Comparison of ENCODE assay signal across 31 cellular contexts in genomic region chr12:32618115-32618514, GRCh38.
"Had no signal": no experiment of that assay in that cellular context is flagged by ENCODE, and none has a peak within 500 bp of the region (broad histone marks: within the 10 kb centered on the region; RNA-seq: fewer than 3 reads in every experiment).

No MANE protein-coding gene starts in this region.

- H3K27me3 Mint-ChIP-seq: activated B cell treated with CpG ODN at 0.5 μM for 24 hours; activated CD8-positive, alpha-beta T cell treated with anti-CD3 and anti-CD28 coated beads for 36 hours; activated naive CD8-positive, alpha-beta T cell treated with anti-CD3 and anti-CD28 coated beads for 36 hours; activated naive CD8-positive, alpha-beta T cell treated with anti-CD3 and anti-CD28 coated beads, Interleukin-2, amount 50 U/mL, for 24 hours had no signal

- ATAC-seq: activated CD4-positive, CD25-positive, alpha-beta regulatory T cell treated with anti-CD3 and anti-CD28 coated beads, Interleukin-2, amount 50 U/mL, for 24 hours; activated CD8-positive, alpha-beta T cell treated with anti-CD3 and anti-CD28 coated beads for 36 hours; activated naive CD8-positive, alpha-beta T cell treated with anti-CD3 and anti-CD28 coated beads, Interleukin-2, amount 50 U/mL, for 24 hours; activated T-cell treated with anti-CD3 and anti-CD28 coated beads, Interleukin-2, amount 50 U/mL, for 4 hours; body of pancreas; gastroesophageal sphincter; heart right ventricle; T-helper 17 cell had no signal

- H3K27ac Mint-ChIP-seq: activated B cell treated with CpG ODN at 0.5 μM for 24 hours; activated CD8-positive, alpha-beta T cell treated with anti-CD3 and anti-CD28 coated beads for 36 hours; activated naive CD4-positive, alpha-beta T cell treated with anti-CD3 and anti-CD28 coated beads for 36 hours; activated naive CD4-positive, alpha-beta T cell treated with anti-CD3 and anti-CD28 coated beads, Interleukin-2, amount 50 U/mL, for 24 hours; activated naive CD8-positive, alpha-beta T cell treated with anti-CD3 and anti-CD28 coated beads for 36 hours; activated naive CD8-positive, alpha-beta T cell treated with anti-CD3 and anti-CD28 coated beads, Interleukin-2, amount 50 U/mL, for 24 hours; activated T-helper 2 cell treated with anti-CD3 and anti-CD28 coated beads, Interferon-gamma antibody, Interleukin-2, Interleukin-4, amounts not matched to agents 10 μg/mL and 5 μg/mL and 100 μg/mL, durations not matched to agents 14 hours and 24 hours and 36 hours; T-helper 17 cell; T-helper 2 cell treated with Interferon-gamma antibody and Interleukin-4, amounts not matched to agents 5 μg/mL and 100 μg/mL, for 36 hours had no signal

- H3K36me3 ChIP-seq: adrenal gland, WERI-Rb-1 had no signal

- DNase-seq: activated B cell treated with CpG ODN at 0.5 μM for 24 hours; activated CD4-positive, alpha-beta T cell treated with anti-CD3 and anti-CD28 coated beads for 48 hours; activated CD4-positive, alpha-beta T cell treated with anti-CD3 and anti-CD28 coated beads, Interleukin-2, amount 50 U/mL, for 1 hour; activated CD4-positive, alpha-beta T cell treated with anti-CD3 and anti-CD28 coated beads, Interleukin-2, amount 50 U/mL, for 48 hours; activated CD8-positive, alpha-beta memory T cell treated with anti-CD3 and anti-CD28 coated beads for 24 hours; activated CD8-positive, alpha-beta T cell treated with anti-CD3 and anti-CD28 coated beads for 36 hours; activated effector memory CD4-positive, alpha-beta T cell treated with anti-CD3 and anti-CD28 coated beads, Interleukin-2, amount 50 U/mL, for 16 hours; activated naive CD4-positive, alpha-beta T cell treated with anti-CD3 and anti-CD28 coated beads for 36 hours; activated naive CD8-positive, alpha-beta T cell treated with anti-CD3 and anti-CD28 coated beads for 36 hours; activated naive CD8-positive, alpha-beta T cell treated with anti-CD3 and anti-CD28 coated beads, Interleukin-2, amount 50 U/mL, for 24 hours; activated T-cell treated with anti-CD3 and anti-CD28 coated beads, Interleukin-2, amount 50 U/mL, for 4 hours; adrenal gland; amygdala; aorta; body of pancreas; caudate nucleus; cortex of kidney; dermis blood vessel endothelial cell; effector CD4-positive, alpha-beta T cell; esophagus squamous epithelium; foreskin melanocyte; heart right ventricle; T-helper 17 cell; T1000; WERI-Rb-1 had no signal

- H3K4me1 ChIP-seq: adrenal gland, body of pancreas, esophagus squamous epithelium, gastroesophageal sphincter had no signal

- H3K4me3 Mint-ChIP-seq: activated B cell treated with CpG ODN at 0.5 μM for 24 hours; activated CD8-positive, alpha-beta T cell treated with anti-CD3 and anti-CD28 coated beads for 36 hours; activated naive CD4-positive, alpha-beta T cell treated with anti-CD3 and anti-CD28 coated beads for 36 hours; activated naive CD4-positive, alpha-beta T cell treated with anti-CD3 and anti-CD28 coated beads, Interleukin-2, amount 50 U/mL, for 24 hours; activated naive CD8-positive, alpha-beta T cell treated with anti-CD3 and anti-CD28 coated beads for 36 hours; activated naive CD8-positive, alpha-beta T cell treated with anti-CD3 and anti-CD28 coated beads, Interleukin-2, amount 50 U/mL, for 24 hours; activated T-cell treated with anti-CD3 and anti-CD28 coated beads, Interleukin-2, amount 50 U/mL, for 4 hours; T-helper 17 cell; T-helper 2 cell treated with Interferon-gamma antibody and Interleukin-4, amounts not matched to agents 5 μg/mL and 100 μg/mL, for 36 hours had no signal

- H3K27ac ChIP-seq: adrenal gland, body of pancreas, epithelial cell of prostate, esophagus squamous epithelium, gastroesophageal sphincter, heart right ventricle, WERI-Rb-1 had no signal

- H3K27me3 ChIP-seq: adrenal gland, body of pancreas, esophagus squamous epithelium, gastroesophageal sphincter, heart right ventricle had no signal

- H3K9me3 Mint-ChIP-seq: activated B cell treated with CpG ODN at 0.5 μM for 24 hours; activated CD8-positive, alpha-beta T cell treated with anti-CD3 and anti-CD28 coated beads for 36 hours; activated naive CD4-positive, alpha-beta T cell treated with anti-CD3 and anti-CD28 coated beads for 36 hours; activated naive CD4-positive, alpha-beta T cell treated with anti-CD3 and anti-CD28 coated beads, Interleukin-2, amount 50 U/mL, for 24 hours; activated naive CD8-positive, alpha-beta T cell treated with anti-CD3 and anti-CD28 coated beads for 36 hours; activated naive CD8-positive, alpha-beta T cell treated with anti-CD3 and anti-CD28 coated beads, Interleukin-2, amount 50 U/mL, for 24 hours; activated T-cell treated with anti-CD3 and anti-CD28 coated beads, Interleukin-2, amount 50 U/mL, for 4 hours; activated T-helper 2 cell treated with anti-CD3 and anti-CD28 coated beads, Interferon-gamma antibody, Interleukin-2, Interleukin-4, amounts not matched to agents 10 μg/mL and 5 μg/mL and 100 μg/mL, durations not matched to agents 14 hours and 24 hours and 36 hours; T-helper 2 cell treated with Interferon-gamma antibody and Interleukin-4, amounts not matched to agents 5 μg/mL and 100 μg/mL, for 36 hours had no signal

- H3K4me1 Mint-ChIP-seq: activated naive CD4-positive, alpha-beta T cell treated with anti-CD3 and anti-CD28 coated beads, Interleukin-2, amount 50 U/mL, for 24 hours; activated naive CD8-positive, alpha-beta T cell treated with anti-CD3 and anti-CD28 coated beads for 36 hours; activated naive CD8-positive, alpha-beta T cell treated with anti-CD3 and anti-CD28 coated beads, Interleukin-2, amount 50 U/mL, for 24 hours; T-helper 17 cell had no signal

- H3K36me3 Mint-ChIP-seq: activated naive CD4-positive, alpha-beta T cell treated with anti-CD3 and anti-CD28 coated beads, Interleukin-2, amount 50 U/mL, for 24 hours; activated naive CD8-positive, alpha-beta T cell treated with anti-CD3 and anti-CD28 coated beads for 36 hours had no signal

- H3K4me3 ChIP-seq: adrenal gland, body of pancreas, esophagus squamous epithelium, gastroesophageal sphincter, heart right ventricle had no signal
